In genomic region chr11:30585892-30586250, GRCh38 we compare ENCODE assay signal across 8 cellular contexts. TPM values are rescaled to one million over a fixed set of nuclear protein-coding genes. Genes with fewer than 3 reads are reported as not detected.
DNase-seq lines count a peak whose midpoint lies in the region; ATAC-seq, FAIRE-seq and TF ChIP-seq lines count a peak whose summit lies in the region.

No MANE protein-coding gene starts in this region.

- H3K9me3 ChIP-seq in kidney (ENCODE audit: control insufficient read depth in 1 of 2, low read length in 2 of 2) (no peaks in the 10 kb centered on the region), spleen (no peaks in the 10 kb centered on the region)

- H3K4me1 Mint-ChIP-seq in activated T-cell treated with anti-CD3 and anti-CD28 coated beads, Interleukin-2, amount 50 U/mL, for 72 hours (ENCODE audit: low read depth): peaks cover 32% of the 10 kb centered on the region

- H3K4me3 ChIP-seq in astrocyte of the cerebellum (ENCODE audit: low read depth, low read length) (peak overlapping the region; percentile 51), kidney (ENCODE audit: low read length in 2 of 2) (peak overlapping the region; percentile 68 to 75), spleen (peak overlapping the region; percentile 40 to 79 (median 56))

- 0 to 3% (median 2%) methylated on average over 22 to 42 of the region's 42 CpGs for WGBS in spleen, 5 donors

- no peak overlapping the region for H3K27ac Mint-ChIP-seq in activated T-cell treated with anti-CD3 and anti-CD28 coated beads, Interleukin-2, amount 50 U/mL, for 72 hours

- TF ChIP-seq CTCF in astrocyte of the cerebellum (IDR thresholded peaks at IDR 0.05; ENCODE audit: low read depth, low read length, missing control alignments): no peak
- TF ChIP-seq CTCF in kidney (IDR thresholded peaks at IDR 0.05; ENCODE audit: borderline replicate concordance, extremely low read depth, insufficient read depth): no peak
- no peak for TF ChIP-seq CTCF in spleen (IDR thresholded peaks at IDR 0.05 in 8 of 11, conservative IDR thresholded peaks at IDR 0.05 in 3 of 11)

- TF ChIP-seq POLR2A in spleen (IDR thresholded peaks at IDR 0.05): no peak

- H3K36me3 ChIP-seq in kidney (ENCODE audit: control insufficient read depth in 1 of 2, insufficient read depth in 2 of 2, low read length in 2 of 2): no peaks in the 10 kb centered on the region
- H3K36me3 ChIP-seq in spleen: no peaks in the 10 kb centered on the region

- in situ Hi-C loops in astrocyte of the cerebellum (cut with HindIII; ENCODE audit: low sequenced_read_pairs): no loop called here

- intact Hi-C loops in kidney (cut with DNase I): no loop called here
- intact Hi-C loops in spleen (cut with DNase I; ENCODE audit: low total_unique reads): no loop called here

- ATAC-seq in activated T-cell treated with anti-CD3 and anti-CD28 coated beads, Interleukin-2, amount 50 U/mL, for 72 hours (replicated peaks in 1 of 2): peak; percentile 30 to 49
- peak; percentile 24 for ATAC-seq in HG03066 (IDR thresholded peaks at IDR 0.05; ENCODE audit: low read depth, unreplicated experiment)
- ATAC-seq in GM19328 (IDR thresholded peaks at IDR 0.05; ENCODE audit: unreplicated experiment): no peak

- peaks cover 0 to 2% of the 10 kb centered on the region in 2 donors for H3K36me3 Mint-ChIP-seq in activated T-cell treated with anti-CD3 and anti-CD28 coated beads, Interleukin-2, amount 50 U/mL, for 72 hours (ENCODE audit: insufficient read depth in 2 of 2)

- H3K4me1 ChIP-seq in kidney (ENCODE audit: control insufficient read depth in 1 of 2, insufficient read depth in 1 of 2, low read depth in 1 of 2, low read length in 2 of 2) (peaks cover 0 to 2% of the 10 kb centered on the region in 2 donors), spleen (peaks cover 0 to 34% (median 23%) of the 10 kb centered on the region in 6 donors)

- no peak for DNase-seq in activated T-cell treated with anti-CD3 and anti-CD28 coated beads, Interleukin-2, amount 50 U/mL, for 72 hours
- DNase-seq in activated T-cell treated with anti-CD3 and anti-CD28 coated beads for 4 hours (no peak), astrocyte of the cerebellum (ENCODE audit: low read depth) (no peak), kidney (peak; percentile 75), spleen (no peak), NCI-H446 (lab: John Stamatoyannopoulos, UW) (no peak)

- FAIRE-seq in kidney (lab: Jason Lieb, UNC): no peak

- no peaks in the 10 kb centered on the region for H3K9me3 Mint-ChIP-seq in activated T-cell treated with anti-CD3 and anti-CD28 coated beads, Interleukin-2, amount 50 U/mL, for 72 hours

- H3K27me3 Mint-ChIP-seq in activated T-cell treated with anti-CD3 and anti-CD28 coated beads, Interleukin-2, amount 50 U/mL, for 72 hours (ENCODE audit: low read depth): peaks cover 59% of the 10 kb centered on the region

- H3K27ac ChIP-seq in kidney (ENCODE audit: low read depth in 2 of 2, low read length in 2 of 2): peak overlapping the region; percentile 84 to 86
- H3K27ac ChIP-seq in spleen: peak overlapping the region in 6 of 8 donors; percentile 43 to 75 (median 68)

- peak overlapping the region; percentile 54 to 71 for H3K4me3 Mint-ChIP-seq in activated T-cell treated with anti-CD3 and anti-CD28 coated beads, Interleukin-2, amount 50 U/mL, for 72 hours

- H3K9ac ChIP-seq in kidney (ENCODE audit: low read length in 2 of 2): peak overlapping the region in 1 of 2 donors; percentile 57

- peaks cover 0 to 75% (median 43%) of the 10 kb centered on the region in 7 donors for H3K27me3 ChIP-seq in spleen (replicated peaks in 1 of 7)

RNA-seq across cellular contexts. Expression of gene MPPED2, which starts 0.3 kb away (rescaled TPM):
- 1 to 10 TPM in 1 of 2 donors, under 1 TPM in 1; 0.46 to 1.6 TPM for total RNA-seq in activated T-cell treated with anti-CD3 and anti-CD28 coated beads, Interleukin-2, amount 50 U/mL, for 72 hours
- 12.9 TPM for total RNA-seq in kidney
- polyA plus RNA-seq in kidney (ENCODE audit: insufficient read depth, low read depth, low replicate concordance): 10.8 TPM
- 10 to 100 TPM in 3 of 7 donors, 1 to 10 TPM in 4; 3.0 to 14.6 (median 7.9) TPM for total RNA-seq in spleen
- polyA plus RNA-seq in spleen: 1 to 10 TPM in 1 of 3 donors, under 1 TPM in 2; 0.72 to 1.7 (median 0.80) TPM
